Comparison of ENCODE assay signal across 21 cellular contexts in the genomic region with DNA sequence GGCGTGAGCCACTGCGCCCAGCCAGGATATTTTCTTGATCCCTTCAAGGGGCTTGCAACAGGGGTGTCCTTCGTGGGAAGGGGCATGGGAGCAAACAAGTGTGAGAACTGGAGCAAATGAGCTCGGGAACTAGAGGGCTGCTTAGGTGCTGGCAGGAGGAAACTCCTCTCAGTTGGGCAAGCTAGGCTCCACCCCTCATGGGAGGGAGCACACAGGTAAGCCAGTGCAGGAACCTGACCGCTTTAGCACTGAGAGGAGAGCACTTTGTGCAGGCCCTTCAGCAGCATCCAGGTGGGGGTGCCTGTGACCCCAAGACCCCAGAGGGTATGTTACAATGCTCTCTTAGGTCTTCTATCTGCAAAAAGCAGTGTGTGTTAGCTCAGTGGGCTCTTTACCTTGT.
"Had no signal": no experiment of that assay in that cellular context is flagged by ENCODE, and none has a peak within 500 bp of the region (broad histone marks: within the 10 kb centered on the region; RNA-seq: fewer than 3 reads in every experiment).

No MANE protein-coding gene starts in this region.

- H3K9ac ChIP-seq: SK-N-SH had no signal

- H3K4me2 ChIP-seq: SK-N-SH had no signal

- FAIRE-seq: RCC 7860 had no signal

- H3K9me3 ChIP-seq: SK-N-SH had no signal

- DNase-seq: KBM-7, MV-4-11, NCI-H1048, NCI-H1105, NCI-H1417, NCI-H1436 treated with DMSO at 0.1 percent for 48 hours, NCI-H1694, NCI-H187 treated with DMSO at 0.1 percent for 48 hours, NCI-H2081, NCI-H2107, NCI-H2171, NCI-H226, NCI-H446, NCI-H510A, NCI-H524 treated with DMSO at 0.1 percent for 48 hours, NCI-H69, NCI-H774, RPMI8226, SHP77, SK-N-SH had no signal
